8 cellular contexts compared by ENCODE assay signal in genomic region chrX:86047174-86047991, GRCh38. TPM values are rescaled to one million over a fixed set of nuclear protein-coding genes. Genes with fewer than 3 reads are reported as not detected.
DNase-seq lines count a peak whose midpoint lies in the region; ATAC-seq and TF ChIP-seq lines count a peak whose summit lies in the region.

TSS of gene CHM (minus strand) at chrX:86047558. CDS start at chrX:86047532, 26 bp downstream.

- in situ Hi-C loops in KBM-7 (cut with MboI; ENCODE audit: low pct_unique_long_range_greater_than_20kb, low sequenced_read_pairs) = no loop called here

- no peaks in the 10 kb centered on the region for H3F3A ChIP-seq in neural progenitor cell (ENCODE audit: low read depth)

- peak within 1 kb of the TSS; percentile 86 for H3K27ac ChIP-seq in CD8-positive, alpha-beta memory T cell (ENCODE audit: low read depth, low read length)
- peak within 1 kb of the TSS; percentile 64 for H3K27ac ChIP-seq in neural progenitor cell
- H3K27ac ChIP-seq in substantia nigra (ENCODE audit: low read depth, low read length, poor library complexity, severe bottlenecking) = peak within 1 kb of the TSS; percentile 83

- peak within 1 kb of the TSS in 1 of 8 donors; percentile 27 for H3K27ac Mint-ChIP-seq in CD8-positive, alpha-beta memory T cell
- peak within 1 kb of the TSS; percentile 46 for H3K27ac Mint-ChIP-seq in neural progenitor cell

- peak within 1 kb of the TSS; percentile 72 for H3K4me3 ChIP-seq in CD8-positive, alpha-beta memory T cell (ENCODE audit: low read length)
- H3K4me3 ChIP-seq in fibroblast of the aortic adventitia (ENCODE audit: low read depth, low read length) = peak within 1 kb of the TSS; percentile 76
- peak within 1 kb of the TSS; percentile 75 for H3K4me3 ChIP-seq in neural progenitor cell

- H3K4me1 ChIP-seq in CD8-positive, alpha-beta memory T cell (ENCODE audit: insufficient read depth, low read length) = peaks cover 7% of the 10 kb centered on the region
- no peaks in the 10 kb centered on the region for H3K4me1 ChIP-seq in neural progenitor cell

- H3K9me3 Mint-ChIP-seq in CD8-positive, alpha-beta memory T cell = no peaks in the 10 kb centered on the region
- peaks cover 2% of the 10 kb centered on the region for H3K9me3 Mint-ChIP-seq in neural progenitor cell

- CTCF ChIA-PET in CD8-positive, alpha-beta memory T cell (lab: Charles Lee) = no interaction called here

- H3K4me2 ChIP-seq in neural progenitor cell = peak within 1 kb of the TSS; percentile 76

- H3K4me1 Mint-ChIP-seq in CD8-positive, alpha-beta memory T cell = peaks cover 12 to 20% (median 13%) of the 10 kb centered on the region in 3 donors
- H3K4me1 Mint-ChIP-seq in neural progenitor cell = peaks cover 5% of the 10 kb centered on the region

- ATAC-seq in GM21528 (IDR thresholded peaks at IDR 0.05; ENCODE audit: low FRiP score, unreplicated experiment) = peak; percentile 99

- peak; percentile 24 to 76 (median 62) for DNase-seq in CD8-positive, alpha-beta memory T cell
- peak; percentile 92 for DNase-seq in KBM-7
- peak; percentile 38 for DNase-seq in activated T-cell treated with anti-CD3 and anti-CD28 coated beads for 4 hours
- peak; percentile 86 for DNase-seq in fibroblast of the aortic adventitia (ENCODE audit: low read depth)
- DNase-seq in neural progenitor cell (ENCODE audit: low spot score) = peak; percentile 72
- no peak for DNase-seq in substantia nigra (lab: John Stamatoyannopoulos, UW)
- DNase-seq in nucleus accumbens (lab: John Stamatoyannopoulos, UW) = no peak

- H3K79me2 ChIP-seq in neural progenitor cell (ENCODE audit: low read depth) = peaks cover 44% of the 10 kb centered on the region

- H3K9ac ChIP-seq in neural progenitor cell = peak within 1 kb of the TSS; percentile 74

- H3K9me3 ChIP-seq in CD8-positive, alpha-beta memory T cell (ENCODE audit: low read length) = no peaks in the 10 kb centered on the region
- peaks cover 11% of the 10 kb centered on the region for H3K9me3 ChIP-seq in neural progenitor cell (ENCODE audit: low read depth)

- H3K36me3 Mint-ChIP-seq in CD8-positive, alpha-beta memory T cell = peaks cover 0 to 5% (median 0%) of the 10 kb centered on the region in 3 donors
- peaks cover 2% of the 10 kb centered on the region for H3K36me3 Mint-ChIP-seq in neural progenitor cell

- H2AFZ ChIP-seq in neural progenitor cell (replicated peaks) = peak within 1 kb of the TSS; percentile 94

- no peaks in the 10 kb centered on the region for H4K20me1 ChIP-seq in neural progenitor cell (ENCODE audit: low read depth)

- H3K27me3 ChIP-seq in CD8-positive, alpha-beta memory T cell (ENCODE audit: insufficient read depth, low read length, poor library complexity, severe bottlenecking) = no peaks in the 10 kb centered on the region
- no peaks in the 10 kb centered on the region for H3K27me3 ChIP-seq in neural progenitor cell

- no peaks in the 10 kb centered on the region for H3K36me3 ChIP-seq in CD8-positive, alpha-beta memory T cell (ENCODE audit: insufficient read depth, low read length)
- H3K36me3 ChIP-seq in neural progenitor cell = no peaks in the 10 kb centered on the region

- peaks cover 4 to 6% of the 10 kb centered on the region in 2 donors for H3K27me3 Mint-ChIP-seq in CD8-positive, alpha-beta memory T cell
- peaks cover 2% of the 10 kb centered on the region for H3K27me3 Mint-ChIP-seq in neural progenitor cell (ENCODE audit: insufficient read depth, low read depth)

- POLR2A ChIA-PET in CD8-positive, alpha-beta memory T cell (lab: Charles Lee) = no interaction called here

- TF ChIP-seq CTCF in fibroblast of the aortic adventitia (IDR thresholded peaks at IDR 0.05; ENCODE audit: insufficient read depth, low read length) (no peak), neural progenitor cell (IDR thresholded peaks at IDR 0.05) (no peak)

- H3K4me3 Mint-ChIP-seq in CD8-positive, alpha-beta memory T cell = no peak within 1 kb of the TSS
- H3K4me3 Mint-ChIP-seq in neural progenitor cell = no peak within 1 kb of the TSS

RNA-seq across cellular contexts. Expression of gene CHM, which starts in this region (rescaled TPM):
- total RNA-seq in CD8-positive, alpha-beta memory T cell = 10 to 100 TPM; 13.2 to 16.7 TPM
- 8.2 TPM for polyA plus RNA-seq in CD8-positive, alpha-beta memory T cell
- total RNA-seq in fibroblast of the aortic adventitia (ENCODE audit: low replicate concordance) (16.5 and 52.8 TPM in 2 replicates), neural progenitor cell (ENCODE audit: low replicate concordance) (14.6 and 24.0 TPM in 2 replicates)

Comparison
In these comparisons a context has a peak if more than half of its experiments do, and no peak if none do; other contexts are left out.
1. DNase-seq: peak in CD8-positive, alpha-beta memory T cell (5 of 5), KBM-7 (single experiment), activated T-cell treated with anti-CD3 and anti-CD28 coated beads for 4 hours (single experiment), fibroblast of the aortic adventitia (single experiment) and neural progenitor cell (single experiment); none in substantia nigra (0 of 49) and nucleus accumbens (0 of 56).
2. Peak in every context shown above with its lines, with median percentiles within 50 percentile points of each other: H3K27ac ChIP-seq and H3K4me3 ChIP-seq.